In the genomic region with DNA sequence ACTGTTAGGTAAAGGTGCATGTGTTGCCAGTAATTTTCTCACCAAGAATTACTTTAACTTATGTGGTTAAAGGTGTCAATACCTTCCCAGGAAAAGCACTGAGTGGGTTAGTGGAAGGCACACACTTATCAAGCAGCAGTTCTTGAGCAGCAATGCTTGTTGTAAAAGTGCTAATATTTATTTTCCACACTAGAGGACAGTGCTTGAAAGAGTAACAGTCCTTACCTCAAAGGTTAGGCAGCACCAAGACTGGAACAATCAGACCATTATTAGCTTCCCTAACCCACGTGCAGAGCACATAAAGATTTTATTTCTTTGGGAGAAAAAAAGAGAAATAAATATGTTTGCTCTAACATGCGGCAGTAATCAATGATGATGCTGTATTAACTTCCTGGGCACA, we compare ENCODE assay signal across 8 cellular contexts. TPM values are rescaled to one million over a fixed set of nuclear protein-coding genes. Genes with fewer than 3 reads are reported as not detected.
DNase-seq lines count a peak whose midpoint lies in the region; ATAC-seq and TF ChIP-seq lines count a peak whose summit lies in the region.

No MANE protein-coding gene starts in this region.

- DNase-seq in Ammon's horn (ENCODE audit: low spot score) (peak; percentile 75), WERI-Rb-1 (no peak), kidney glomerular epithelial cell (lab: John Stamatoyannopoulos, UW) (peak; percentile 19), 8988T (no peak), NCI-H345 treated with DMSO at 0.1 percent for 48 hours (lab: John Stamatoyannopoulos, UW; ENCODE audit: unreplicated experiment) (no peak), retina (no peak), aorta (no peak)

- 31% methylated on average over 2 of the region's 2 CpGs for WGBS in aorta, 2 donors

- H3K27me3 ChIP-seq in WERI-Rb-1 (ENCODE audit: insufficient read depth, low read depth, severe bottlenecking) (no peaks in the 10 kb centered on the region), aorta (ENCODE audit: control insufficient read depth in 1 of 2, insufficient read depth in 2 of 2, low read length in 1 of 2) (no peaks in the 10 kb centered on the region)

- no peak for ATAC-seq in aorta (ENCODE audit: low FRiP score)

- TF ChIP-seq CTCF in HEK293 (tag by site-specific recombination; IDR thresholded peaks at IDR 0.05) (0 out of 2 replicates have a peak, but pooled peaks have one; percentile 28), WERI-Rb-1 (IDR thresholded peaks at IDR 0.05; ENCODE audit: low read depth, low read length) (peak; percentile 60)

- H3K9me3 ChIP-seq in HEK293 (ENCODE audit: control insufficient read depth, insufficient read depth, low read depth, low read length) (no peaks in the 10 kb centered on the region), WERI-Rb-1 (ENCODE audit: severe bottlenecking) (peaks cover 4% of the 10 kb centered on the region), aorta (ENCODE audit: control insufficient read depth, low read length) (no peaks in the 10 kb centered on the region)

- H3K4me1 ChIP-seq in HEK293 (ENCODE audit: control insufficient read depth, insufficient read depth, low read length) (no peaks in the 10 kb centered on the region), aorta (ENCODE audit: control insufficient read depth in 1 of 2, insufficient read depth in 2 of 2, low read length in 2 of 2) (no peaks in the 10 kb centered on the region)

- no peaks in the 10 kb centered on the region for H3K36me3 ChIP-seq in HEK293 (ENCODE audit: control insufficient read depth in 2 of 2, insufficient read depth in 1 of 2, low read length in 2 of 2)
- no peaks in the 10 kb centered on the region for H3K36me3 ChIP-seq in WERI-Rb-1
- no peaks in the 10 kb centered on the region for H3K36me3 ChIP-seq in aorta (ENCODE audit: control insufficient read depth in 1 of 2, insufficient read depth in 2 of 2, low read length in 1 of 2)

- CTCF ChIA-PET in HEK293 (lab: Yijun Ruan, JAX): interaction anchor here (0.6 to 1.6 kb wide), 6 partner anchors 9 to 481 kb away, joined by 3 to 5 read pairs (median 4); no protein-coding TSS in a partner anchor

- H3K27ac ChIP-seq in HEK293 (ENCODE audit: extremely low read depth, low read depth, low read length) (no peak overlapping the region), WERI-Rb-1 (no peak overlapping the region), aorta (ENCODE audit: low read depth in 1 of 2, low read length in 2 of 2) (no peak overlapping the region)

- intact Hi-C loops in aorta (cut with DNase I): no loop called here

- POLR2A ChIA-PET in HEK293 (lab: Yijun Ruan, JAX): interaction anchor here (0.6 kb wide), 1 partner anchor 383 kb away, joined by 4 read pairs; no protein-coding TSS in a partner anchor

- no peak overlapping the region for H3K4me3 ChIP-seq in HEK293 (ENCODE audit: low read depth, low read length)
- H3K4me3 ChIP-seq in WERI-Rb-1 (ENCODE audit: low read depth, low read length): no peak overlapping the region
- H3K4me3 ChIP-seq in aorta (ENCODE audit: low read length in 2 of 2): no peak overlapping the region

TF ChIP-seq in HEK293, 187 proteins besides CTCF, POLR2A, EP300 and RAD21:
- TF ChIP-seq ZNF558 (tag by site-specific recombination; IDR thresholded peaks at IDR 0.05) (no peak), ZNF654 (tag by site-specific recombination; IDR thresholded peaks at IDR 0.05; ENCODE audit: low read depth) (peak; percentile 18; the same call in 1 of the 2 replicates)

RNA-seq across cellular contexts. Expression of a gene that starts 48.8 kb away (rescaled TPM):
- 10 to 100 TPM; 38.6 to 42.5 TPM for total RNA-seq in aorta
- polyA plus RNA-seq in aorta: 10 to 100 TPM in 1 of 2 donors, 1 to 10 TPM in 1; 3.8 to 17.8 TPM

Comparison
In these comparisons a context has a peak if more than half of its experiments do, and no peak if none do; other contexts are left out.
1. DNase-seq: peak in Ammon's horn (single experiment) and kidney glomerular epithelial cell (single experiment); none in WERI-Rb-1 (single experiment), 8988T (single experiment), NCI-H345 treated with DMSO at 0.1 percent for 48 hours (single experiment), retina (single experiment) and aorta (0 of 2).